In the genomic region with DNA sequence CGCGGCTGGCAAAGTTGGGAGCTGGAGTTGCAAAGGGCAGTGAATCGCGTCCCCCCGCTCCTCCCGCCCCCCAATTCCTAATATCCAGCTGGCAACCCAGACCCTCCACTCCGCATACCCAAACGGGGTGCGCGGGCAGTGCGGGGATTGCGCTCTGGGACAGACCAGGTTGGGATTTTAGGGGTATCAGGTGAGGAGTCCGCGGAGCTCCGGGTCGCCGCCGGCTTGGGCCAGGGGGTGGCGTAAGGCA, we compare ENCODE assay signal across 1 cellular context.
TF ChIP-seq lines count a peak whose summit lies in the region.

No MANE protein-coding gene starts in this region.

TF ChIP-seq in endothelial cell of umbilical vein, 7 proteins besides CTCF, POLR2A, EP300 and RAD21 (continued from another document):
- TF ChIP-seq, protein P1, sequence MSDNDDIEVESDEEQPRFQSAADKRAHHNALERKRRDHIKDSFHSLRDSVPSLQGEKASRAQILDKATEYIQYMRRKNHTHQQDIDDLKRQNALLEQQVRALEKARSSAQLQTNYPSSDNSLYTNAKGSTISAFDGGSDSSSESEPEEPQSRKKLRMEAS (IDR thresholded peaks at IDR 0.05; ENCODE audit: insufficient read depth, insufficient read length): no peak
- no peak for TF ChIP-seq MYC (IDR thresholded peaks at IDR 0.05; ENCODE audit: low read depth, low read length)
TF ChIP-seq in endothelial cell of umbilical vein: peak in this region for 0.
